Comparison of ENCODE assay signal across 27 cellular contexts in genomic region chr15:88234711-88235110, GRCh38.
"Had no signal": no experiment of that assay in that cellular context is flagged by ENCODE, and none has a peak within 500 bp of the region (broad histone marks: within the 10 kb centered on the region; RNA-seq: fewer than 3 reads in every experiment).

No MANE protein-coding gene starts in this region.

- ATAC-seq: stimulated activated effector memory CD8-positive, alpha-beta T cell treated with anti-CD3 and anti-CD28 coated beads, Interleukin-12 subunit alpha, Interleukin-12 subunit beta, amount 100 ng/mL, for 72 hours; stimulated activated memory B cell treated with anti-CD40 and anti-IgM and Interleukin-4, amounts not matched to agents 10 μg/mL and 1 μg/mL and 100 μg/mL, for 72 hours; stimulated activated naive B cell treated with anti-CD40 and anti-IgM and Interleukin-4, amounts not matched to agents 10 μg/mL and 1 μg/mL and 100 μg/mL, for 72 hours; stimulated activated naive CD8-positive, alpha-beta T cell treated with anti-CD3 and anti-CD28 coated beads, Interleukin-15, amount 100 ng/mL, for 72 hours; stimulated activated naive CD8-positive, alpha-beta T cell treated with anti-CD3 and anti-CD28 coated beads, Interleukin-15, Interleukin-2, amounts not matched to agents 100 U/mL and 50 U/mL, for 24 hours had no signal

- DNase-seq: stimulated activated CD4-positive, alpha-beta T cell treated with anti-CD3 and anti-CD28 coated beads, Interleukin-2, amount 100 ng/mL, for 24 hours; stimulated activated CD4-positive, alpha-beta T cell treated with anti-CD3 and anti-CD28 coated beads, Interleukin-2, amount 100 ng/mL, for 48 hours; stimulated activated CD4-positive, alpha-beta T cell treated with anti-CD3 and anti-CD28 coated beads, Interleukin-4, amount 100 ng/mL, for 1 hour; stimulated activated CD4-positive, alpha-beta T cell treated with anti-CD3 and anti-CD28 coated beads, Interleukin-4, amount 100 ng/mL, for 24 hours; stimulated activated CD4-positive, alpha-beta T cell treated with anti-CD3 and anti-CD28 coated beads, Interleukin-4, amount 100 ng/mL, for 4 hours; stimulated activated CD8-positive, alpha-beta memory T cell treated with anti-CD3 and anti-CD28 coated beads, Interleukin-4, amount 100 ng/mL, for 48 hours; stimulated activated naive B cell treated with anti-CD40 and anti-IgM and Interleukin-4, amounts not matched to agents 10 μg/mL and 1 μg/mL and 100 μg/mL, for 72 hours; stimulated activated naive CD4-positive, alpha-beta T cell; stimulated activated naive CD8-positive, alpha-beta T cell treated with anti-CD3 and anti-CD28 coated beads, Interleukin-15, amount 100 ng/mL, for 72 hours; stimulated activated naive CD8-positive, alpha-beta T cell treated with anti-CD3 and anti-CD28 coated beads, Interleukin-15, Interleukin-2, amounts not matched to agents 100 U/mL and 50 U/mL, for 24 hours; stomach; substantia nigra; testis; thyroid gland; tibial artery; transverse colon; trophoblast cell; upper lobe of left lung; uterus had no signal

- H3K36me3 Mint-ChIP-seq: stimulated activated effector memory CD8-positive, alpha-beta T cell treated with anti-CD3 and anti-CD28 coated beads, Interleukin-12 subunit alpha, Interleukin-12 subunit beta, amount 100 ng/mL, for 72 hours; stimulated activated memory B cell treated with anti-CD40 and anti-IgM and Interleukin-4, amounts not matched to agents 10 μg/mL and 1 μg/mL and 100 μg/mL, for 72 hours; stimulated activated naive B cell treated with anti-CD40 and anti-IgM and Interleukin-4, amounts not matched to agents 10 μg/mL and 1 μg/mL and 100 μg/mL, for 72 hours; type B pancreatic cell had no signal

- H3K9me3 ChIP-seq: stomach, suprapubic skin, testis, thoracic aorta, thyroid gland, tibial artery, transverse colon, upper lobe of left lung, uterus, vagina had no signal

- H3K4me3 Mint-ChIP-seq: stimulated activated effector memory CD8-positive, alpha-beta T cell treated with anti-CD3 and anti-CD28 coated beads, Interleukin-12 subunit alpha, Interleukin-12 subunit beta, amount 100 ng/mL, for 72 hours; stimulated activated memory B cell treated with anti-CD40 and anti-IgM and Interleukin-4, amounts not matched to agents 10 μg/mL and 1 μg/mL and 100 μg/mL, for 72 hours; stimulated activated naive B cell treated with anti-CD40 and anti-IgM and Interleukin-4, amounts not matched to agents 10 μg/mL and 1 μg/mL and 100 μg/mL, for 72 hours; stimulated activated naive CD8-positive, alpha-beta T cell treated with anti-CD3 and anti-CD28 coated beads, Interleukin-15, amount 100 ng/mL, for 72 hours; stimulated activated naive CD8-positive, alpha-beta T cell treated with anti-CD3 and anti-CD28 coated beads, Interleukin-15, Interleukin-2, amounts not matched to agents 100 ng/mL and 50 ng/mL, for 24 hours; type B pancreatic cell had no signal

- H3K36me3 ChIP-seq: stomach, suprapubic skin, thoracic aorta, thyroid gland, tibial artery, transverse colon, upper lobe of left lung, uterus, vagina had no signal

- H3K4me3 ChIP-seq: stomach, suprapubic skin, testis, thoracic aorta, thyroid gland, tibial artery, tibial nerve, transverse colon, upper lobe of left lung, uterus, vagina had no signal

- H3K4me1 ChIP-seq: stomach, suprapubic skin, testis, thyroid gland, transverse colon, uterus, vagina had no signal

- H3K9me3 Mint-ChIP-seq: stimulated activated effector memory CD8-positive, alpha-beta T cell treated with anti-CD3 and anti-CD28 coated beads, Interleukin-12 subunit alpha, Interleukin-12 subunit beta, amount 100 ng/mL, for 72 hours; stimulated activated memory B cell treated with anti-CD40 and anti-IgM and Interleukin-4, amounts not matched to agents 10 μg/mL and 1 μg/mL and 100 μg/mL, for 72 hours; stimulated activated naive B cell treated with anti-CD40 and anti-IgM and Interleukin-4, amounts not matched to agents 10 μg/mL and 1 μg/mL and 100 μg/mL, for 72 hours; stimulated activated naive CD8-positive, alpha-beta T cell treated with anti-CD3 and anti-CD28 coated beads, Interleukin-15, amount 100 ng/mL, for 72 hours; stimulated activated naive CD8-positive, alpha-beta T cell treated with anti-CD3 and anti-CD28 coated beads, Interleukin-15, Interleukin-2, amounts not matched to agents 100 ng/mL and 50 ng/mL, for 24 hours; type B pancreatic cell had no signal

- H3K4me1 Mint-ChIP-seq: stimulated activated effector memory CD8-positive, alpha-beta T cell treated with anti-CD3 and anti-CD28 coated beads, Interleukin-12 subunit alpha, Interleukin-12 subunit beta, amount 100 ng/mL, for 72 hours; stimulated activated memory B cell treated with anti-CD40 and anti-IgM and Interleukin-4, amounts not matched to agents 10 μg/mL and 1 μg/mL and 100 μg/mL, for 72 hours; stimulated activated naive B cell treated with anti-CD40 and anti-IgM and Interleukin-4, amounts not matched to agents 10 μg/mL and 1 μg/mL and 100 μg/mL, for 72 hours; stimulated activated naive CD8-positive, alpha-beta T cell treated with anti-CD3 and anti-CD28 coated beads, Interleukin-15, amount 100 ng/mL, for 72 hours had no signal

- H3K27ac ChIP-seq: stomach, suprapubic skin, testis, thoracic aorta, thyroid gland, tibial artery, tibial nerve, transverse colon, upper lobe of left lung, uterus, vagina had no signal

- H3K27ac Mint-ChIP-seq: stimulated activated effector memory CD8-positive, alpha-beta T cell treated with anti-CD3 and anti-CD28 coated beads, Interleukin-12 subunit alpha, Interleukin-12 subunit beta, amount 100 ng/mL, for 72 hours; stimulated activated memory B cell treated with anti-CD40 and anti-IgM and Interleukin-4, amounts not matched to agents 10 μg/mL and 1 μg/mL and 100 μg/mL, for 72 hours; stimulated activated naive B cell treated with anti-CD40 and anti-IgM and Interleukin-4, amounts not matched to agents 10 μg/mL and 1 μg/mL and 100 μg/mL, for 72 hours; stimulated activated naive CD8-positive, alpha-beta T cell treated with anti-CD3 and anti-CD28 coated beads, Interleukin-15, Interleukin-2, amounts not matched to agents 100 ng/mL and 50 ng/mL, for 24 hours; type B pancreatic cell had no signal

- H3K27me3 ChIP-seq: testis, thyroid gland, tibial artery, tibial nerve, transverse colon, upper lobe of left lung, uterus, vagina had no signal
